Comparison of ENCODE assay signal across 2 cellular contexts in genomic region chr7:471866-472639, GRCh38.
TF ChIP-seq lines count a peak whose summit lies in the region.

No MANE protein-coding gene starts in this region.

TF ChIP-seq in endothelial cell of umbilical vein, 7 proteins besides CTCF, POLR2A, EP300 and RAD21:
- TF ChIP-seq, protein P1, sequence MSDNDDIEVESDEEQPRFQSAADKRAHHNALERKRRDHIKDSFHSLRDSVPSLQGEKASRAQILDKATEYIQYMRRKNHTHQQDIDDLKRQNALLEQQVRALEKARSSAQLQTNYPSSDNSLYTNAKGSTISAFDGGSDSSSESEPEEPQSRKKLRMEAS (IDR thresholded peaks at IDR 0.05; ENCODE audit: insufficient read depth, insufficient read length): peak; percentile 69
- TF ChIP-seq MYC (IDR thresholded peaks at IDR 0.05; ENCODE audit: low read depth, low read length): no peak

TF ChIP-seq in GM23338, 12 proteins besides CTCF, POLR2A, EP300 and RAD21:
- no peak for TF ChIP-seq CREB1 (CRISPR knock-in tag; IDR thresholded peaks at IDR 0.05; ENCODE audit: low read depth)
- TF ChIP-seq JUNB (IDR thresholded peaks at IDR 0.05; ENCODE audit: unreplicated experiment): no peak
- no peak for TF ChIP-seq EZH2 (IDR thresholded peaks at IDR 0.05; ENCODE audit: low read depth, unreplicated experiment)
- no peak for TF ChIP-seq ZNF114 (CRISPR knock-in tag; IDR thresholded peaks at IDR 0.05)
- no peak for TF ChIP-seq ZNF462 (CRISPR knock-in tag; IDR thresholded peaks at IDR 0.05)
- no peak for TF ChIP-seq STAT1 (IDR thresholded peaks at IDR 0.05; ENCODE audit: unreplicated experiment)
- TF ChIP-seq NANOG (IDR thresholded peaks at IDR 0.05; ENCODE audit: borderline replicate concordance): no peak
- no peak for TF ChIP-seq POLR2AphosphoS5 (IDR thresholded peaks at IDR 0.05; ENCODE audit: low read depth)
- TF ChIP-seq ETS1 (IDR thresholded peaks at IDR 0.05): no peak
- no peak for TF ChIP-seq EZH2phosphoT487 (IDR thresholded peaks at IDR 0.05; ENCODE audit: unreplicated experiment)
- no peak for TF ChIP-seq ZNF331 (CRISPR knock-in tag; IDR thresholded peaks at IDR 0.05; ENCODE audit: low read depth)
- no peak for TF ChIP-seq REST (IDR thresholded peaks at IDR 0.05; ENCODE audit: unreplicated experiment)
